ENCODE assay signal across 1 cellular context in the genomic region with DNA sequence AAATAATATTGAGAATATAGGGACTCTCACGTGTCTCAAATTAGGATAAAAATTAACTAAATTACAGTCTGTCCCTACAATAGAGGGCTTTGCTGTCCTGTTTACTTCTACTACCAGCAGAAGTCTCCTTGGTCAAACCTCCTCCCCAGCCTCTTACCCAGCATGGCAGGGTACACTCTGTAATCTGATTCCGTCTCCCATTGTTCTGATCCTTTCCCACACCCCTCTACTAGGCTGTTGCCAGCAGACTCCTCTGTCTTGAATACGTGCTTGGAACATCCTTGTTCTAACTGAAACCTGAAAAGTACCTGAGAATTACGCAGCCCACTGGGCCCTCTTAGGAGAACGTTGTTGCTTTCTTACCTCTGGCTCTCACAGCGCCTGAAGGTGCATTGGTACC.
TF ChIP-seq lines count a peak whose summit lies in the region.

No MANE protein-coding gene starts in this region.

TF ChIP-seq in WTC11, 78 proteins besides CTCF, POLR2A, EP300 and RAD21 (continued from another document):
- TF ChIP-seq, protein P1, sequence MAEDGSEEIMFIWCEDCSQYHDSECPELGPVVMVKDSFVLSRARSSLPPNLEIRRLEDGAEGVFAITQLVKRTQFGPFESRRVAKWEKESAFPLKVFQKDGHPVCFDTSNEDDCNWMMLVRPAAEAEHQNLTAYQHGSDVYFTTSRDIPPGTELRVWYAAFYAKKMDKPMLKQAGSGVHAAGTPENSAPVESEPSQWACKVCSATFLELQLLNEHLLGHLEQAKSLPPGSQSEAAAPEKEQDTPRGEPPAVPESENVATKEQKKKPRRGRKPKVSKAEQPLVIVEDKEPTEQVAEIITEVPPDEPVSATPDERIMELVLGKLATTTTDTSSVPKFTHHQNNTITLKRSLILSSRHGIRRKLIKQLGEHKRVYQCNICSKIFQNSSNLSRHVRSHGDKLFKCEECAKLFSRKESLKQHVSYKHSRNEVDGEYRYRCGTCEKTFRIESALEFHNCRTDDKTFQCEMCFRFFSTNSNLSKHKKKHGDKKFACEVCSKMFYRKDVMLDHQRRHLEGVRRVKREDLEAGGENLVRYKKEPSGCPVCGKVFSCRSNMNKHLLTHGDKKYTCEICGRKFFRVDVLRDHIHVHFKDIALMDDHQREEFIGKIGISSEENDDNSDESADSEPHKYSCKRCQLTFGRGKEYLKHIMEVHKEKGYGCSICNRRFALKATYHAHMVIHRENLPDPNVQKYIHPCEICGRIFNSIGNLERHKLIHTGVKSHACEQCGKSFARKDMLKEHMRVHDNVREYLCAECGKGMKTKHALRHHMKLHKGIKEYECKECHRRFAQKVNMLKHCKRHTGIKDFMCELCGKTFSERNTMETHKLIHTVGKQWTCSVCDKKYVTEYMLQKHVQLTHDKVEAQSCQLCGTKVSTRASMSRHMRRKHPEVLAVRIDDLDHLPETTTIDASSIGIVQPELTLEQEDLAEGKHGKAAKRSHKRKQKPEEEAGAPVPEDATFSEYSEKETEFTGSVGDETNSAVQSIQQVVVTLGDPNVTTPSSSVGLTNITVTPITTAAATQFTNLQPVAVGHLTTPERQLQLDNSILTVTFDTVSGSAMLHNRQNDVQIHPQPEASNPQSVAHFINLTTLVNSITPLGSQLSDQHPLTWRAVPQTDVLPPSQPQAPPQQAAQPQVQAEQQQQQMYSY (CRISPR knock-in tag; IDR thresholded peaks at IDR 0.05), result no peak
- TF ChIP-seq FOXJ3 (CRISPR knock-in tag; IDR thresholded peaks at IDR 0.05; ENCODE audit: borderline replicate concordance), result no peak
- no peak for TF ChIP-seq ZNF396 (CRISPR knock-in tag; IDR thresholded peaks at IDR 0.05; ENCODE audit: borderline replicate concordance)
- TF ChIP-seq TEAD1 (CRISPR knock-in tag; IDR thresholded peaks at IDR 0.05), result no peak
- no peak for TF ChIP-seq ZNF423 (CRISPR knock-in tag; IDR thresholded peaks at IDR 0.05)
- TF ChIP-seq, protein P2, sequence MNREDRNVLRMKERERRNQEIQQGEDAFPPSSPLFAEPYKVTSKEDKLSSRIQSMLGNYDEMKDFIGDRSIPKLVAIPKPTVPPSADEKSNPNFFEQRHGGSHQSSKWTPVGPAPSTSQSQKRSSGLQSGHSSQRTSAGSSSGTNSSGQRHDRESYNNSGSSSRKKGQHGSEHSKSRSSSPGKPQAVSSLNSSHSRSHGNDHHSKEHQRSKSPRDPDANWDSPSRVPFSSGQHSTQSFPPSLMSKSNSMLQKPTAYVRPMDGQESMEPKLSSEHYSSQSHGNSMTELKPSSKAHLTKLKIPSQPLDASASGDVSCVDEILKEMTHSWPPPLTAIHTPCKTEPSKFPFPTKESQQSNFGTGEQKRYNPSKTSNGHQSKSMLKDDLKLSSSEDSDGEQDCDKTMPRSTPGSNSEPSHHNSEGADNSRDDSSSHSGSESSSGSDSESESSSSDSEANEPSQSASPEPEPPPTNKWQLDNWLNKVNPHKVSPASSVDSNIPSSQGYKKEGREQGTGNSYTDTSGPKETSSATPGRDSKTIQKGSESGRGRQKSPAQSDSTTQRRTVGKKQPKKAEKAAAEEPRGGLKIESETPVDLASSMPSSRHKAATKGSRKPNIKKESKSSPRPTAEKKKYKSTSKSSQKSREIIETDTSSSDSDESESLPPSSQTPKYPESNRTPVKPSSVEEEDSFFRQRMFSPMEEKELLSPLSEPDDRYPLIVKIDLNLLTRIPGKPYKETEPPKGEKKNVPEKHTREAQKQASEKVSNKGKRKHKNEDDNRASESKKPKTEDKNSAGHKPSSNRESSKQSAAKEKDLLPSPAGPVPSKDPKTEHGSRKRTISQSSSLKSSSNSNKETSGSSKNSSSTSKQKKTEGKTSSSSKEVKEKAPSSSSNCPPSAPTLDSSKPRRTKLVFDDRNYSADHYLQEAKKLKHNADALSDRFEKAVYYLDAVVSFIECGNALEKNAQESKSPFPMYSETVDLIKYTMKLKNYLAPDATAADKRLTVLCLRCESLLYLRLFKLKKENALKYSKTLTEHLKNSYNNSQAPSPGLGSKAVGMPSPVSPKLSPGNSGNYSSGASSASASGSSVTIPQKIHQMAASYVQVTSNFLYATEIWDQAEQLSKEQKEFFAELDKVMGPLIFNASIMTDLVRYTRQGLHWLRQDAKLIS (CRISPR knock-in tag; IDR thresholded peaks at IDR 0.05; ENCODE audit: borderline replicate concordance), result no peak
- TF ChIP-seq, protein P3, sequence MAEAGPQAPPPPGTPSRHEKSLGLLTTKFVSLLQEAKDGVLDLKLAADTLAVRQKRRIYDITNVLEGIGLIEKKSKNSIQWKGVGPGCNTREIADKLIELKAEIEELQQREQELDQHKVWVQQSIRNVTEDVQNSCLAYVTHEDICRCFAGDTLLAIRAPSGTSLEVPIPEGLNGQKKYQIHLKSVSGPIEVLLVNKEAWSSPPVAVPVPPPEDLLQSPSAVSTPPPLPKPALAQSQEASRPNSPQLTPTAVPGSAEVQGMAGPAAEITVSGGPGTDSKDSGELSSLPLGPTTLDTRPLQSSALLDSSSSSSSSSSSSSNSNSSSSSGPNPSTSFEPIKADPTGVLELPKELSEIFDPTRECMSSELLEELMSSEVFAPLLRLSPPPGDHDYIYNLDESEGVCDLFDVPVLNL (CRISPR knock-in tag; IDR thresholded peaks at IDR 0.05; ENCODE audit: borderline replicate concordance, low read depth), result no peak
